ENCODE assay signal across 12 cellular contexts in genomic region chr9:127035948-127036347, GRCh38.
A peak's percentile ranks its signal among the peaks of the same experiment; 100 is the strongest.
DNase-seq lines count a peak whose midpoint lies in the region; ATAC-seq and TF ChIP-seq lines count a peak whose summit lies in the region.
"Had no signal": no experiment of that assay in that cellular context is flagged by ENCODE, and none has a peak within 500 bp of the region (broad histone marks: within the 10 kb centered on the region; RNA-seq: fewer than 3 reads in every experiment).

No MANE protein-coding gene starts in this region.

- TF ChIP-seq CTCF in tibial artery (IDR thresholded peaks at IDR 0.05), result no peak

- intact Hi-C loops in tibial artery (cut with DNase I; ENCODE audit: low total_unique reads), result no loop called here

- no peak overlapping the region for H3K4me3 ChIP-seq in tibial artery

- H3K4me1 Mint-ChIP-seq in T-helper 17 cell, result peaks cover 2% of the 10 kb centered on the region

- H3K36me3 Mint-ChIP-seq in T-helper 17 cell (ENCODE audit: low read depth), result peaks cover 11% of the 10 kb centered on the region

- no peak overlapping the region for H3K27ac Mint-ChIP-seq in T-helper 17 cell

- ATAC-seq in HG03159 (IDR thresholded peaks at IDR 0.05; ENCODE audit: unreplicated experiment) (no peak), T-helper 17 cell (no peak)

- H3K27me3 Mint-ChIP-seq in T-helper 17 cell, result no peaks in the 10 kb centered on the region

- DNase-seq in astrocyte of the hippocampus (ENCODE audit: low read depth, low spot score), result peak; percentile 79
- peak; percentile 84 for DNase-seq in globus pallidus (ENCODE audit: low spot score)
- peak in 29 of 56 donors; percentile 15 to 82 (median 38) for DNase-seq in nucleus accumbens (lab: John Stamatoyannopoulos, UW)
- DNase-seq in tibial artery, result peak; percentile 80 to 81
- no peak for DNase-seq in NCI-H526 (lab: John Stamatoyannopoulos, UW)
- DNase-seq in T-helper 17 cell, result no peak
- no peak for DNase-seq in iPS-NIHi11 (ENCODE audit: low spot score)
- DNase-seq: activated CD4-positive, CD25-positive, alpha-beta regulatory T cell treated with anti-CD3 and anti-CD28 coated beads, Interleukin-2, amount 50 U/mL, for 72 hours; activated gamma-delta T cell; effector memory CD4-positive, alpha-beta T cell; NCI-H524 treated with DMSO at 0.1 percent for 48 hours had no signal

- peak overlapping the region; percentile 31 to 52 for H3K27ac ChIP-seq in tibial artery

- H3K9me3 ChIP-seq in tibial artery, result no peaks in the 10 kb centered on the region
- H3K9me3 ChIP-seq in T-helper 17 cell (ENCODE audit: control insufficient read depth, low read length, poor library complexity, severe bottlenecking), result no peaks in the 10 kb centered on the region

- peaks cover 0 to 19% (median 12%) of the 10 kb centered on the region in 4 donors for H3K4me1 ChIP-seq in tibial artery

- no peaks in the 10 kb centered on the region for H3K27me3 ChIP-seq in tibial artery

- no peak overlapping the region for H3K4me3 Mint-ChIP-seq in T-helper 17 cell

- H3K36me3 ChIP-seq in tibial artery, result no peaks in the 10 kb centered on the region

Comparison
In these comparisons a context has a peak if more than half of its experiments do, and no peak if none do; other contexts are left out.
1. DNase-seq: peak in astrocyte of the hippocampus (single experiment), globus pallidus (single experiment), nucleus accumbens (29 of 56) and tibial artery (2 of 2); none in NCI-H526 (0 of 2), T-helper 17 cell (0 of 3) and iPS-NIHi11 (single experiment).